ENCODE assay signal across 1 cellular context in the genomic region with DNA sequence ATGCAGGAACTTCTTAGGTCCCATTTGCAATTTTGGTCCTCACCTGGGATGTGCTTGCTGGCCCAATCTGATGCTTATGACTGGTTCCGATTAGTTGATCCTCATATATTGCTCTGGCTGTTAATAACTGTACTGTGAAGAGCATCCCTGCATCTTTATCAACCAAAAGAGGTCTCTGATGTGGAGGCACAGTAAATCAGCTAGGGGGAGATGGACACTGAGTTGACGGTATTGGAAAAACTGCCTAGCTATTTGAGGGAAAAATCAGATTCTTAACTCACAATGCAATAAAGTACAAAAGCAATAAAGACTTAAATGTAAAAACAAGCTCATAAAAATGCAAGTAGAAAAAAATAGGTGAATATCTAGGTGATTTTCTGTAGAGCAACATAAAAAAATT.
TF ChIP-seq lines count a peak whose summit lies in the region.

No MANE protein-coding gene starts in this region.

TF ChIP-seq in IMR-90, 13 proteins besides CTCF, POLR2A, EP300 and RAD21 (continued from another document):
- no peak for TF ChIP-seq CHD1 (IDR thresholded peaks at IDR 0.05; ENCODE audit: low read depth, low read length)
- no peak for TF ChIP-seq SMC3 (IDR thresholded peaks at IDR 0.05; ENCODE audit: low read depth, low read length)
